In the genomic region with DNA sequence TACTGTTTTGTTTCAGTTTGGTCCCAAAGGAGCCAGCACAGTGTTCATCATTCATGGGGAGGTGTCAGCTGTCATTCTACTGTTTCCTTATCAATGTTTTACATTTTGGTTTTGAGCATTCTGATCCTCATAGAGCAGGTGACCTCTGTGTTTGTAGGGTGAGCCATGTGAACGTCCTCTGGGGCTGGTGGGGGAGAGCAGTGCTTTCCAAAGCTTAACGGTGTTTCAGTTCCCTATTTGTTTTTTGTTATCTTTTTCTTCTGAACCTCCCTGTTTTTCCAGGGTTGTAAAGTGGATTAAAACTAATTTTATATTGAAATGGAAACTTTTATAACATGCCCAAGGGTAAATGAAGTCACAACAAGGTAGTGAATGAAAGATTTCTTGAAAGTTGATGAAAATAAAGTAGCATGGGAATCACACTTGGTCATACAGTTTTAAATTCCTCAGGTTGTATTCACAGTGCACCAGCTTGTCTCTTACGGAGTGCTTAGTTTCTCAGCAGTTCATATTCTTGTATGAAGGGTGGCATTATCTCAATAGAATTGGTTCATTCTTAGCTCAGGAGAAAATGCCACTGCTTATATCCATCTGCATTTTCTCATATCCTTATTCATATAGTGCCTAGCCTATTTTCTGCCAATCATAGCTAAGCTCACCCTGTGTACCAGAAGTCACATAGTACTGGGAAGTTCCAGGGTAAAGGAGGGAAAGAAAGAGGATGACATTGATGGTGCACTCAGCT, we compare ENCODE assay signal across 1 cellular context.
TF ChIP-seq lines count a peak whose summit lies in the region.

No MANE protein-coding gene starts in this region.

TF ChIP-seq in GM12878, 131 proteins besides CTCF, POLR2A, EP300 and RAD21 (continued from another document and continues in another):
- TF ChIP-seq TCF12 (IDR thresholded peaks at IDR 0.05; ENCODE audit: low read depth, low read length) (no peak), HDAC2 (IDR thresholded peaks at IDR 0.05) (no peak), NR2F1 (conservative IDR thresholded peaks at IDR 0.05) (peak; percentile 96), FOXM1 (IDR thresholded peaks at IDR 0.05; ENCODE audit: low read depth, low read length) (no peak), ETV6 (conservative IDR thresholded peaks at IDR 0.05 in 1 of 2, IDR thresholded peaks at IDR 0.05 in 1 of 2; ENCODE audit: borderline replicate concordance in 1 of 2, low read depth in 1 of 2) (no peak), NR2C2 (IDR thresholded peaks at IDR 0.05; ENCODE audit: borderline replicate concordance, control insufficient read depth, insufficient read length, low read depth) (no peak), ZNF274 (IDR thresholded peaks at IDR 0.05; ENCODE audit: insufficient read depth, insufficient read length) (no peak), CHD4 (IDR thresholded peaks at IDR 0.05) (no peak), STAT3 (IDR thresholded peaks at IDR 0.05; ENCODE audit: low read depth, low read length) (no peak; the same call in 1 of the 2 replicates), ZNF384 (IDR thresholded peaks at IDR 0.05; ENCODE audit: borderline replicate concordance, low read depth, low read length) (no peak), YBX1 (IDR thresholded peaks at IDR 0.05) (no peak), TAF1 (IDR thresholded peaks at IDR 0.05; ENCODE audit: borderline replicate concordance, low read depth, low read length) (no peak), SUPT20H (IDR thresholded peaks at IDR 0.05; ENCODE audit: borderline replicate concordance, control insufficient read depth, low read depth, low read length) (no peak), SIX5 (IDR thresholded peaks at IDR 0.05; ENCODE audit: low read depth, low read length, severe bottlenecking) (no peak), MEF2B (IDR thresholded peaks at IDR 0.05; ENCODE audit: partially characterized antibody, poor library complexity, severe bottlenecking) (peak; percentile 89), SMARCA5 (IDR thresholded peaks at IDR 0.05) (no peak), FOXK2 (IDR thresholded peaks at IDR 0.05) (no peak), CBX5 (IDR thresholded peaks at IDR 0.05; ENCODE audit: low read depth) (peak; percentile 61; the same call in 1 of the 2 replicates), ZNF24 (IDR thresholded peaks at IDR 0.05) (no peak), CEBPB (IDR thresholded peaks at IDR 0.05; ENCODE audit: borderline replicate concordance in 1 of 2, low read depth in 2 of 2, low read length in 2 of 2) (no peak), MYB (IDR thresholded peaks at IDR 0.05; ENCODE audit: borderline replicate concordance, low read depth, low read length) (0 out of 2 replicates have a peak, but pooled peaks have one; percentile 34), SPI1 (IDR thresholded peaks at IDR 0.05; ENCODE audit: borderline replicate concordance, insufficient read depth, low read depth, low read length) (peak; percentile 98), GATAD2B (conservative IDR thresholded peaks at IDR 0.05; ENCODE audit: low read depth) (peak; percentile 90), IRF4 (IDR thresholded peaks at IDR 0.05; ENCODE audit: low read depth, low read length) (peak; percentile 65), RAD51 (IDR thresholded peaks at IDR 0.05) (peak; percentile 86), HCFC1 (IDR thresholded peaks at IDR 0.05; ENCODE audit: low read length) (no peak), NFIC (IDR thresholded peaks at IDR 0.05; ENCODE audit: low read depth, low read length) (peak; percentile 34; the same call in 1 of the 2 replicates), WRNIP1 (IDR thresholded peaks at IDR 0.05; ENCODE audit: borderline replicate concordance, low read depth, low read length) (no peak), SRF (IDR thresholded peaks at IDR 0.05; ENCODE audit: low read depth in 2 of 2, low read length in 2 of 2) (no peak), SMAD1 (IDR thresholded peaks at IDR 0.05; ENCODE audit: low read depth, partially characterized antibody) (no peak), KLF5 (IDR thresholded peaks at IDR 0.05; ENCODE audit: partially characterized antibody) (no peak), ZNF622 (IDR thresholded peaks at IDR 0.05) (no peak), ATF7 (IDR thresholded peaks at IDR 0.05; ENCODE audit: low read depth) (peak; percentile 69; the same call in 1 of the 2 replicates), NFXL1 (IDR thresholded peaks at IDR 0.05; ENCODE audit: borderline replicate concordance) (no peak)
- TF ChIP-seq, protein P1, sequence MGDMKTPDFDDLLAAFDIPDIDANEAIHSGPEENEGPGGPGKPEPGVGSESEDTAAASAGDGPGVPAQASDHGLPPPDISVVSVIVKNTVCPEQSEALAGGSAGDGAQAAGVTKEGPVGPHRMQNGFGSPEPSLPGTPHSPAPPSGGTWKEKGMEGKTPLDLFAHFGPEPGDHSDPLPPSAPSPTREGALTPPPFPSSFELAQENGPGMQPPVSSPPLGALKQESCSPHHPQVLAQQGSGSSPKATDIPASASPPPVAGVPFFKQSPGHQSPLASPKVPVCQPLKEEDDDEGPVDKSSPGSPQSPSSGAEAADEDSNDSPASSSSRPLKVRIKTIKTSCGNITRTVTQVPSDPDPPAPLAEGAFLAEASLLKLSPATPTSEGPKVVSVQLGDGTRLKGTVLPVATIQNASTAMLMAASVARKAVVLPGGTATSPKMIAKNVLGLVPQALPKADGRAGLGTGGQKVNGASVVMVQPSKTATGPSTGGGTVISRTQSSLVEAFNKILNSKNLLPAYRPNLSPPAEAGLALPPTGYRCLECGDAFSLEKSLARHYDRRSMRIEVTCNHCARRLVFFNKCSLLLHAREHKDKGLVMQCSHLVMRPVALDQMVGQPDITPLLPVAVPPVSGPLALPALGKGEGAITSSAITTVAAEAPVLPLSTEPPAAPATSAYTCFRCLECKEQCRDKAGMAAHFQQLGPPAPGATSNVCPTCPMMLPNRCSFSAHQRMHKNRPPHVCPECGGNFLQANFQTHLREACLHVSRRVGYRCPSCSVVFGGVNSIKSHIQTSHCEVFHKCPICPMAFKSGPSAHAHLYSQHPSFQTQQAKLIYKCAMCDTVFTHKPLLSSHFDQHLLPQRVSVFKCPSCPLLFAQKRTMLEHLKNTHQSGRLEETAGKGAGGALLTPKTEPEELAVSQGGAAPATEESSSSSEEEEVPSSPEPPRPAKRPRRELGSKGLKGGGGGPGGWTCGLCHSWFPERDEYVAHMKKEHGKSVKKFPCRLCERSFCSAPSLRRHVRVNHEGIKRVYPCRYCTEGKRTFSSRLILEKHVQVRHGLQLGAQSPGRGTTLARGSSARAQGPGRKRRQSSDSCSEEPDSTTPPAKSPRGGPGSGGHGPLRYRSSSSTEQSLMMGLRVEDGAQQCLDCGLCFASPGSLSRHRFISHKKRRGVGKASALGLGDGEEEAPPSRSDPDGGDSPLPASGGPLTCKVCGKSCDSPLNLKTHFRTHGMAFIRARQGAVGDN (IDR thresholded peaks at IDR 0.05), result no peak
- TF ChIP-seq, protein P2, sequence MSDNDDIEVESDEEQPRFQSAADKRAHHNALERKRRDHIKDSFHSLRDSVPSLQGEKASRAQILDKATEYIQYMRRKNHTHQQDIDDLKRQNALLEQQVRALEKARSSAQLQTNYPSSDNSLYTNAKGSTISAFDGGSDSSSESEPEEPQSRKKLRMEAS (IDR thresholded peaks at IDR 0.05; ENCODE audit: low read depth, low read length), result no peak; the same call in 1 of the 2 replicates
- TF ChIP-seq, protein P3, sequence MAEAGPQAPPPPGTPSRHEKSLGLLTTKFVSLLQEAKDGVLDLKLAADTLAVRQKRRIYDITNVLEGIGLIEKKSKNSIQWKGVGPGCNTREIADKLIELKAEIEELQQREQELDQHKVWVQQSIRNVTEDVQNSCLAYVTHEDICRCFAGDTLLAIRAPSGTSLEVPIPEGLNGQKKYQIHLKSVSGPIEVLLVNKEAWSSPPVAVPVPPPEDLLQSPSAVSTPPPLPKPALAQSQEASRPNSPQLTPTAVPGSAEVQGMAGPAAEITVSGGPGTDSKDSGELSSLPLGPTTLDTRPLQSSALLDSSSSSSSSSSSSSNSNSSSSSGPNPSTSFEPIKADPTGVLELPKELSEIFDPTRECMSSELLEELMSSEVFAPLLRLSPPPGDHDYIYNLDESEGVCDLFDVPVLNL (IDR thresholded peaks at IDR 0.05; ENCODE audit: low read depth, low read length), result no peak
- TF ChIP-seq, protein P4, sequence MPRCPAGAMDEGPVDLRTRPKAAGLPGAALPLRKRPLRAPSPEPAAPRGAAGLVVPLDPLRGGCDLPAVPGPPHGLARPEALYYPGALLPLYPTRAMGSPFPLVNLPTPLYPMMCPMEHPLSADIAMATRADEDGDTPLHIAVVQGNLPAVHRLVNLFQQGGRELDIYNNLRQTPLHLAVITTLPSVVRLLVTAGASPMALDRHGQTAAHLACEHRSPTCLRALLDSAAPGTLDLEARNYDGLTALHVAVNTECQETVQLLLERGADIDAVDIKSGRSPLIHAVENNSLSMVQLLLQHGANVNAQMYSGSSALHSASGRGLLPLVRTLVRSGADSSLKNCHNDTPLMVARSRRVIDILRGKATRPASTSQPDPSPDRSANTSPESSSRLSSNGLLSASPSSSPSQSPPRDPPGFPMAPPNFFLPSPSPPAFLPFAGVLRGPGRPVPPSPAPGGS (IDR thresholded peaks at IDR 0.05; ENCODE audit: borderline replicate concordance, insufficient read depth, low read depth, low read length, poor library complexity, severe bottlenecking), result no peak
- TF ChIP-seq, protein P5, sequence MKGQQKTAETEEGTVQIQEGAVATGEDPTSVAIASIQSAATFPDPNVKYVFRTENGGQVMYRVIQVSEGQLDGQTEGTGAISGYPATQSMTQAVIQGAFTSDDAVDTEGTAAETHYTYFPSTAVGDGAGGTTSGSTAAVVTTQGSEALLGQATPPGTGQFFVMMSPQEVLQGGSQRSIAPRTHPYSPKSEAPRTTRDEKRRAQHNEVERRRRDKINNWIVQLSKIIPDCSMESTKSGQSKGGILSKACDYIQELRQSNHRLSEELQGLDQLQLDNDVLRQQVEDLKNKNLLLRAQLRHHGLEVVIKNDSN (IDR thresholded peaks at IDR 0.05; ENCODE audit: borderline replicate concordance, extremely low read length, insufficient read depth, low read depth, low read length), result no peak
- TF ChIP-seq, protein P6, sequence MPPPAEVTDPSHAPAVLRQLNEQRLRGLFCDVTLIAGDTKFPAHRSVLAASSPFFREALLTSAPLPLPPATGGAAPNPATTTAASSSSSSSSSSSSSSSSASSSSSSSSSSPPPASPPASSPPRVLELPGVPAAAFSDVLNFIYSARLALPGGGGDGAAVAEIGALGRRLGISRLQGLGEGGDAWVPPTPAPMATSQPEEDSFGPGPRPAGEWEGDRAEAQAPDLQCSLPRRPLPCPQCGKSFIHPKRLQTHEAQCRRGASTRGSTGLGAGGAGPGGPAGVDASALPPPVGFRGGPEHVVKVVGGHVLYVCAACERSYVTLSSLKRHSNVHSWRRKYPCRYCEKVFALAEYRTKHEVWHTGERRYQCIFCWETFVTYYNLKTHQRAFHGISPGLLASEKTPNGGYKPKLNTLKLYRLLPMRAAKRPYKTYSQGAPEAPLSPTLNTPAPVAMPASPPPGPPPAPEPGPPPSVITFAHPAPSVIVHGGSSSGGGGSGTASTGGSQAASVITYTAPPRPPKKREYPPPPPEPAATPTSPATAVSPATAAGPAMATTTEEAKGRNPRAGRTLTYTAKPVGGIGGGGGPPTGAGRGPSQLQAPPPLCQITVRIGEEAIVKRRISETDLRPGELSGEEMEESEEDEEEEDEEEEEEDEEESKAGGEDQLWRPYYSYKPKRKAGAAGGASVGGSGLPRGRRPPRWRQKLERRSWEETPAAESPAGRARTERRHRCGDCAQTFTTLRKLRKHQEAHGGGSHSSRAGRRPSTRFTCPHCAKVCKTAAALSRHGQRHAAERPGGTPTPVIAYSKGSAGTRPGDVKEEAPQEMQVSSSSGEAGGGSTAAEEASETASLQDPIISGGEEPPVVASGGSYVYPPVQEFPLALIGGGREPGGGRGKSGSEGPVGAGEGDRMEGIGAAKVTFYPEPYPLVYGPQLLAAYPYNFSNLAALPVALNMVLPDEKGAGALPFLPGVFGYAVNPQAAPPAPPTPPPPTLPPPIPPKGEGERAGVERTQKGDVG (CRISPR knock-in tag; IDR thresholded peaks at IDR 0.05), result no peak
- TF ChIP-seq, protein P7, sequence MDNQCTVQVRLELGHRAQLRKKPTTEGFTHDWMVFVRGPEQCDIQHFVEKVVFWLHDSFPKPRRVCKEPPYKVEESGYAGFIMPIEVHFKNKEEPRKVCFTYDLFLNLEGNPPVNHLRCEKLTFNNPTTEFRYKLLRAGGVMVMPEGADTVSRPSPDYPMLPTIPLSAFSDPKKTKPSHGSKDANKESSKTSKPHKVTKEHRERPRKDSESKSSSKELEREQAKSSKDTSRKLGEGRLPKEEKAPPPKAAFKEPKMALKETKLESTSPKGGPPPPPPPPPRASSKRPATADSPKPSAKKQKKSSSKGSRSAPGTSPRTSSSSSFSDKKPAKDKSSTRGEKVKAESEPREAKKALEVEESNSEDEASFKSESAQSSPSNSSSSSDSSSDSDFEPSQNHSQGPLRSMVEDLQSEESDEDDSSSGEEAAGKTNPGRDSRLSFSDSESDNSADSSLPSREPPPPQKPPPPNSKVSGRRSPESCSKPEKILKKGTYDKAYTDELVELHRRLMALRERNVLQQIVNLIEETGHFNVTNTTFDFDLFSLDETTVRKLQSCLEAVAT (IDR thresholded peaks at IDR 0.05), result 0 out of 2 replicates have a peak, but pooled peaks have one; percentile 26
- TF ChIP-seq, protein P8, sequence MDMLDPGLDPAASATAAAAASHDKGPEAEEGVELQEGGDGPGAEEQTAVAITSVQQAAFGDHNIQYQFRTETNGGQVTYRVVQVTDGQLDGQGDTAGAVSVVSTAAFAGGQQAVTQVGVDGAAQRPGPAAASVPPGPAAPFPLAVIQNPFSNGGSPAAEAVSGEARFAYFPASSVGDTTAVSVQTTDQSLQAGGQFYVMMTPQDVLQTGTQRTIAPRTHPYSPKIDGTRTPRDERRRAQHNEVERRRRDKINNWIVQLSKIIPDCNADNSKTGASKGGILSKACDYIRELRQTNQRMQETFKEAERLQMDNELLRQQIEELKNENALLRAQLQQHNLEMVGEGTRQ (IDR thresholded peaks at IDR 0.05; ENCODE audit: borderline replicate concordance, low read depth, low read length), result peak; percentile 30
- TF ChIP-seq, protein P9, sequence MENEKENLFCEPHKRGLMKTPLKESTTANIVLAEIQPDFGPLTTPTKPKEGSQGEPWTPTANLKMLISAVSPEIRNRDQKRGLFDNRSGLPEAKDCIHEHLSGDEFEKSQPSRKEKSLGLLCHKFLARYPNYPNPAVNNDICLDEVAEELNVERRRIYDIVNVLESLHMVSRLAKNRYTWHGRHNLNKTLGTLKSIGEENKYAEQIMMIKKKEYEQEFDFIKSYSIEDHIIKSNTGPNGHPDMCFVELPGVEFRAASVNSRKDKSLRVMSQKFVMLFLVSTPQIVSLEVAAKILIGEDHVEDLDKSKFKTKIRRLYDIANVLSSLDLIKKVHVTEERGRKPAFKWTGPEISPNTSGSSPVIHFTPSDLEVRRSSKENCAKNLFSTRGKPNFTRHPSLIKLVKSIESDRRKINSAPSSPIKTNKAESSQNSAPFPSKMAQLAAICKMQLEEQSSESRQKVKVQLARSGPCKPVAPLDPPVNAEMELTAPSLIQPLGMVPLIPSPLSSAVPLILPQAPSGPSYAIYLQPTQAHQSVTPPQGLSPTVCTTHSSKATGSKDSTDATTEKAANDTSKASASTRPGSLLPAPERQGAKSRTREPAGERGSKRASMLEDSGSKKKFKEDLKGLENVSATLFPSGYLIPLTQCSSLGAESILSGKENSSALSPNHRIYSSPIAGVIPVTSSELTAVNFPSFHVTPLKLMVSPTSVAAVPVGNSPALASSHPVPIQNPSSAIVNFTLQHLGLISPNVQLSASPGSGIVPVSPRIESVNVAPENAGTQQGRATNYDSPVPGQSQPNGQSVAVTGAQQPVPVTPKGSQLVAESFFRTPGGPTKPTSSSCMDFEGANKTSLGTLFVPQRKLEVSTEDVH (IDR thresholded peaks at IDR 0.05; ENCODE audit: low read depth, partially characterized antibody), result no peak
- TF ChIP-seq, protein P10, sequence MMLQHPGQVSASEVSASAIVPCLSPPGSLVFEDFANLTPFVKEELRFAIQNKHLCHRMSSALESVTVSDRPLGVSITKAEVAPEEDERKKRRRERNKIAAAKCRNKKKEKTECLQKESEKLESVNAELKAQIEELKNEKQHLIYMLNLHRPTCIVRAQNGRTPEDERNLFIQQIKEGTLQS (IDR thresholded peaks at IDR 0.05; ENCODE audit: borderline replicate concordance, extremely low read depth, low read depth, low read length), result no peak
